ENCODE assay signal across 1 cellular context in the genomic region with DNA sequence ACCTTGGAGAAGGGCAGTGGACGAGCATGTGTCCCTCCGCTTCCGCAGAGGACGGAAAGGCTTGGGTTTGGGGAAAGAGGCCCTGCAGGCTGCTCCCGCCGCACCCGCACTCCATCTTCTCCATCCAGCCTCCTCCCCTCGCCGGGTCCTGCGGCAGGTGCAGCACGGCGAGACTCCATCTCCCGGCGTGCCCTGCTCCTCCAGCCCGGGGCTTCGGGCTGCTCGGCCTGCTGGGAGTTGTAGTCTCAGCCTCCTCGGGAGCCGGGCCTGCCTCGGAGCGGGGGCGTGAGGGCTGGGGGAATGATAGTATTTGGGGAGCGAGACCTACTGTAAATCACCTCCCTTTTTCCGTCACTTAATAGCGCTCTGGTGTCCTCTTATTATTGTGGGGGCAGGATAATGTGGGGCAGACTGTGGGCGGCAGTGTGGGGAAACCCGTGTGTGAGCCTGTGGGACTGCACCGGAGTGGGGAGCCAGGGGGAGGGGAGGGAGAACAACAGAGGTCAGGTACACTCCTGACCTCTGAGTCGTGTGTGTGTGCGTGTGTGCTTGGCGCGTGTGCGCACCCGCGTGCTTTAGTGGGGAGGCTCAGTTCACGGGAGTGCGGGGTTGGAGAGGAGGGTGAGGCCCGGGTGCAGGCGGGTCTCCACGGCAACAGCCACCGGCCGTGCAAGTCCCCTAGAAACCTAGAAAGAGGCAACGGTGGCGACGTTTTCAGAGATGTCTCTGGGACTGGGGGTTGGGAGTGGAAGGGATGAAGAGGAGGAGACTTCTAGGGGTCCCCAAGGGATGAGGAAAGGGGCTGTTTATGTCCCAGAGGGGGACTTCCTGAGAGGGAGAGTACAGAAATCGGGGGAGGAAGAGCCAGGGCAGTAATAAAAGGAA.
TF ChIP-seq lines count a peak whose summit lies in the region.

No MANE protein-coding gene starts in this region.

TF ChIP-seq in K562, 482 proteins besides CTCF, POLR2A, EP300 and RAD21 (continued from another document and continues in another):
- TF ChIP-seq CXXC5 (CRISPR knock-in tag; IDR thresholded peaks at IDR 0.05) (peak; percentile 43), SRF (CRISPR knock-in tag; IDR thresholded peaks at IDR 0.05) (0 out of 4 replicates have a peak, but pooled peaks of 1 of the 2 experiments have one; percentile 42), WHSC1 (IDR thresholded peaks at IDR 0.05; ENCODE audit: low read length) (no peak), DMBX1 (CRISPR knock-in tag; IDR thresholded peaks at IDR 0.05; ENCODE audit: borderline replicate concordance) (no peak), ZNF431 (CRISPR knock-in tag; IDR thresholded peaks at IDR 0.05) (peak; percentile 55; the same call in 1 of the 2 replicates), MTA1 (IDR thresholded peaks at IDR 0.05; ENCODE audit: borderline replicate concordance) (0 out of 2 replicates have a peak, but pooled peaks have one; percentile 26), FOXP1 (CRISPR knock-in tag; IDR thresholded peaks at IDR 0.05) (peak; percentile 62; the same call in 1 of the 2 replicates), PHF8 (IDR thresholded peaks at IDR 0.05; ENCODE audit: borderline replicate concordance, low read length) (peak; percentile 27; the same call in 1 of the 2 replicates), CHCHD3 (CRISPR knock-in tag; IDR thresholded peaks at IDR 0.05) (no peak), SREBF1 (IDR thresholded peaks at IDR 0.05; ENCODE audit: borderline replicate concordance, low read depth, low read length) (peak; percentile 51; the same call in 1 of the 2 replicates), ZBTB17 (CRISPR knock-in tag; IDR thresholded peaks at IDR 0.05) (peak; percentile 24; the same call in 1 of the 2 replicates), CREB1 (IDR thresholded peaks at IDR 0.05) (peak; percentile 50), CREB1 (CRISPR knock-in tag; IDR thresholded peaks at IDR 0.05) (peak; percentile 56; the same call in 1 of the 2 replicates), PHB (CRISPR knock-in tag; IDR thresholded peaks at IDR 0.05) (no peak), ZNF143 (CRISPR knock-in tag; IDR thresholded peaks at IDR 0.05) (peak; percentile 100), RUNX1 (IDR thresholded peaks at IDR 0.05; ENCODE audit: low read depth) (no peak), POU5F1 (IDR thresholded peaks at IDR 0.05; ENCODE audit: borderline replicate concordance, low read depth, low read length, partially characterized antibody) (peak; percentile 79), ZNF717 (CRISPR knock-in tag; IDR thresholded peaks at IDR 0.05) (no peak), HMG20B (CRISPR knock-in tag; IDR thresholded peaks at IDR 0.05) (no peak), PCBP1 (IDR thresholded peaks at IDR 0.05; ENCODE audit: low read depth, low read length, poor library complexity, severe bottlenecking) (peak; percentile 63), BHLHE40 (IDR thresholded peaks at IDR 0.05; ENCODE audit: low read length) (peak; percentile 67), ZNF184 (CRISPR knock-in tag; IDR thresholded peaks at IDR 0.05) (no peak), ARHGAP35 (IDR thresholded peaks at IDR 0.05; ENCODE audit: partially characterized antibody) (no peak), CEBPG (CRISPR knock-in tag; IDR thresholded peaks at IDR 0.05) (no peak), CEBPG (tag; conservative IDR thresholded peaks at IDR 0.05 in 1 of 2, IDR thresholded peaks at IDR 0.05 in 1 of 2) (no peak), STAG1 (CRISPR knock-in tag; IDR thresholded peaks at IDR 0.05; ENCODE audit: borderline replicate concordance) (no peak), SAP30 (IDR thresholded peaks at IDR 0.05; ENCODE audit: borderline replicate concordance, insufficient read depth, low read depth, low read length, poor library complexity, severe bottlenecking) (no peak), DACH1 (IDR thresholded peaks at IDR 0.05; ENCODE audit: partially characterized antibody) (no peak), GTF2F1 (IDR thresholded peaks at IDR 0.05; ENCODE audit: low read depth, low read length) (no peak), RBM25 (IDR thresholded peaks at IDR 0.05; ENCODE audit: low read depth, low read length, severe bottlenecking) (no peak), JUN (IDR thresholded peaks at IDR 0.05; ENCODE audit: borderline replicate concordance, low read depth, low read length) (0 out of 2 replicates have a peak, but pooled peaks have one; percentile 21), JUN (CRISPR knock-in tag; IDR thresholded peaks at IDR 0.05; ENCODE audit: borderline replicate concordance) (no peak), HDAC1 (IDR thresholded peaks at IDR 0.05) (peak in 1 of 2 experiments; percentile 14; a peak in 1 of 4 replicates), CTBP1 (IDR thresholded peaks at IDR 0.05; ENCODE audit: borderline replicate concordance) (peak; percentile 97), HDAC2 (IDR thresholded peaks at IDR 0.05) (peak; percentile 71), SAFB (IDR thresholded peaks at IDR 0.05; ENCODE audit: borderline replicate concordance, low read depth, low read length) (0 out of 2 replicates have a peak, but pooled peaks have one; percentile 28), ZNF347 (CRISPR knock-in tag; IDR thresholded peaks at IDR 0.05; ENCODE audit: low read depth) (no peak), FOXM1 (IDR thresholded peaks at IDR 0.05; ENCODE audit: low read depth) (no peak), FOXM1 (CRISPR knock-in tag; IDR thresholded peaks at IDR 0.05; ENCODE audit: low read depth) (0 out of 2 replicates have a peak, but pooled peaks have one; percentile 21), EGR1 (conservative IDR thresholded peaks at IDR 0.05) (peak; percentile 98), CC2D1A (IDR thresholded peaks at IDR 0.05) (no peak), ZNF764 (CRISPR knock-in tag; IDR thresholded peaks at IDR 0.05; ENCODE audit: low read depth) (no peak)
- TF ChIP-seq, protein P1, sequence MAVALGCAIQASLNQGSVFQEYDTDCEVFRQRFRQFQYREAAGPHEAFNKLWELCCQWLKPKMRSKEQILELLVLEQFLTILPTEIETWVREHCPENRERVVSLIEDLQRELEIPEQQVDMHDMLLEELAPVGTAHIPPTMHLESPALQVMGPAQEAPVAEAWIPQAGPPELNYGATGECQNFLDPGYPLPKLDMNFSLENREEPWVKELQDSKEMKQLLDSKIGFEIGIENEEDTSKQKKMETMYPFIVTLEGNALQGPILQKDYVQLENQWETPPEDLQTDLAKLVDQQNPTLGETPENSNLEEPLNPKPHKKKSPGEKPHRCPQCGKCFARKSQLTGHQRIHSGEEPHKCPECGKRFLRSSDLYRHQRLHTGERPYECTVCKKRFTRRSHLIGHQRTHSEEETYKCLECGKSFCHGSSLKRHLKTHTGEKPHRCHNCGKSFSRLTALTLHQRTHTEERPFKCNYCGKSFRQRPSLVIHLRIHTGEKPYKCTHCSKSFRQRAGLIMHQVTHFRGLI (CRISPR knock-in tag; IDR thresholded peaks at IDR 0.05) = no peak
- TF ChIP-seq, protein P2, sequence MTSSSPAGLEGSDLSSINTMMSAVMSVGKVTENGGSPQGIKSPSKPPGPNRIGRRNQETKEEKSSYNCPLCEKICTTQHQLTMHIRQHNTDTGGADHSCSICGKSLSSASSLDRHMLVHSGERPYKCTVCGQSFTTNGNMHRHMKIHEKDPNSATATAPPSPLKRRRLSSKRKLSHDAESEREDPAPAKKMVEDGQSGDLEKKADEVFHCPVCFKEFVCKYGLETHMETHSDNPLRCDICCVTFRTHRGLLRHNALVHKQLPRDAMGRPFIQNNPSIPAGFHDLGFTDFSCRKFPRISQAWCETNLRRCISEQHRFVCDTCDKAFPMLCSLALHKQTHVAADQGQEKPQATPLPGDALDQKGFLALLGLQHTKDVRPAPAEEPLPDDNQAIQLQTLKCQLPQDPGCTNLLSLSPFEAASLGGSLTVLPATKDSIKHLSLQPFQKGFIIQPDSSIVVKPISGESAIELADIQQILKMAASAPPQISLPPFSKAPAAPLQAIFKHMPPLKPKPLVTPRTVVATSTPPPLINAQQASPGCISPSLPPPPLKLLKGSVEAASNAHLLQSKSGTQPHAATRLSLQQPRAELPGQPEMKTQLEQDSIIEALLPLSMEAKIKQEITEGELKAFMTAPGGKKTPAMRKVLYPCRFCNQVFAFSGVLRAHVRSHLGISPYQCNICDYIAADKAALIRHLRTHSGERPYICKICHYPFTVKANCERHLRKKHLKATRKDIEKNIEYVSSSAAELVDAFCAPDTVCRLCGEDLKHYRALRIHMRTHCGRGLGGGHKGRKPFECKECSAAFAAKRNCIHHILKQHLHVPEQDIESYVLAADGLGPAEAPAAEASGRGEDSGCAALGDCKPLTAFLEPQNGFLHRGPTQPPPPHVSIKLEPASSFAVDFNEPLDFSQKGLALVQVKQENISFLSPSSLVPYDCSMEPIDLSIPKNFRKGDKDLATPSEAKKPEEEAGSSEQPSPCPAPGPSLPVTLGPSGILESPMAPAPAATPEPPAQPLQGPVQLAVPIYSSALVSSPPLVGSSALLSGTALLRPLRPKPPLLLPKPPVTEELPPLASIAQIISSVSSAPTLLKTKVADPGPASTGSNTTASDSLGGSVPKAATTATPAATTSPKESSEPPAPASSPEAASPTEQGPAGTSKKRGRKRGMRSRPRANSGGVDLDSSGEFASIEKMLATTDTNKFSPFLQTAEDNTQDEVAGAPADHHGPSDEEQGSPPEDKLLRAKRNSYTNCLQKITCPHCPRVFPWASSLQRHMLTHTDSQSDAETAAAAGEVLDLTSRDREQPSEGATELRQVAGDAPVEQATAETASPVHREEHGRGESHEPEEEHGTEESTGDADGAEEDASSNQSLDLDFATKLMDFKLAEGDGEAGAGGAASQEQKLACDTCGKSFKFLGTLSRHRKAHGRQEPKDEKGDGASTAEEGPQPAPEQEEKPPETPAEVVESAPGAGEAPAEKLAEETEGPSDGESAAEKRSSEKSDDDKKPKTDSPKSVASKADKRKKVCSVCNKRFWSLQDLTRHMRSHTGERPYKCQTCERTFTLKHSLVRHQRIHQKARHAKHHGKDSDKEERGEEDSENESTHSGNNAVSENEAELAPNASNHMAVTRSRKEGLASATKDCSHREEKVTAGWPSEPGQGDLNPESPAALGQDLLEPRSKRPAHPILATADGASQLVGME (CRISPR knock-in tag; IDR thresholded peaks at IDR 0.05) = peak; percentile 97
- TF ChIP-seq, protein P3, sequence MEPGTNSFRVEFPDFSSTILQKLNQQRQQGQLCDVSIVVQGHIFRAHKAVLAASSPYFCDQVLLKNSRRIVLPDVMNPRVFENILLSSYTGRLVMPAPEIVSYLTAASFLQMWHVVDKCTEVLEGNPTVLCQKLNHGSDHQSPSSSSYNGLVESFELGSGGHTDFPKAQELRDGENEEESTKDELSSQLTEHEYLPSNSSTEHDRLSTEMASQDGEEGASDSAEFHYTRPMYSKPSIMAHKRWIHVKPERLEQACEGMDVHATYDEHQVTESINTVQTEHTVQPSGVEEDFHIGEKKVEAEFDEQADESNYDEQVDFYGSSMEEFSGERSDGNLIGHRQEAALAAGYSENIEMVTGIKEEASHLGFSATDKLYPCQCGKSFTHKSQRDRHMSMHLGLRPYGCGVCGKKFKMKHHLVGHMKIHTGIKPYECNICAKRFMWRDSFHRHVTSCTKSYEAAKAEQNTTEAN (CRISPR knock-in tag; IDR thresholded peaks at IDR 0.05) = no peak
- TF ChIP-seq, protein P4, sequence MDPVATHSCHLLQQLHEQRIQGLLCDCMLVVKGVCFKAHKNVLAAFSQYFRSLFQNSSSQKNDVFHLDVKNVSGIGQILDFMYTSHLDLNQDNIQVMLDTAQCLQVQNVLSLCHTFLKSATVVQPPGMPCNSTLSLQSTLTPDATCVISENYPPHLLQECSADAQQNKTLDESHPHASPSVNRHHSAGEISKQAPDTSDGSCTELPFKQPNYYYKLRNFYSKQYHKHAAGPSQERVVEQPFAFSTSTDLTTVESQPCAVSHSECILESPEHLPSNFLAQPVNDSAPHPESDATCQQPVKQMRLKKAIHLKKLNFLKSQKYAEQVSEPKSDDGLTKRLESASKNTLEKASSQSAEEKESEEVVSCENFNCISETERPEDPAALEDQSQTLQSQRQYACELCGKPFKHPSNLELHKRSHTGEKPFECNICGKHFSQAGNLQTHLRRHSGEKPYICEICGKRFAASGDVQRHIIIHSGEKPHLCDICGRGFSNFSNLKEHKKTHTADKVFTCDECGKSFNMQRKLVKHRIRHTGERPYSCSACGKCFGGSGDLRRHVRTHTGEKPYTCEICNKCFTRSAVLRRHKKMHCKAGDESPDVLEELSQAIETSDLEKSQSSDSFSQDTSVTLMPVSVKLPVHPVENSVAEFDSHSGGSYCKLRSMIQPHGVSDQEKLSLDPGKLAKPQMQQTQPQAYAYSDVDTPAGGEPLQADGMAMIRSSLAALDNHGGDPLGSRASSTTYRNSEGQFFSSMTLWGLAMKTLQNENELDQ (CRISPR knock-in tag; IDR thresholded peaks at IDR 0.05; ENCODE audit: borderline replicate concordance) = no peak
- TF ChIP-seq, protein P5, sequence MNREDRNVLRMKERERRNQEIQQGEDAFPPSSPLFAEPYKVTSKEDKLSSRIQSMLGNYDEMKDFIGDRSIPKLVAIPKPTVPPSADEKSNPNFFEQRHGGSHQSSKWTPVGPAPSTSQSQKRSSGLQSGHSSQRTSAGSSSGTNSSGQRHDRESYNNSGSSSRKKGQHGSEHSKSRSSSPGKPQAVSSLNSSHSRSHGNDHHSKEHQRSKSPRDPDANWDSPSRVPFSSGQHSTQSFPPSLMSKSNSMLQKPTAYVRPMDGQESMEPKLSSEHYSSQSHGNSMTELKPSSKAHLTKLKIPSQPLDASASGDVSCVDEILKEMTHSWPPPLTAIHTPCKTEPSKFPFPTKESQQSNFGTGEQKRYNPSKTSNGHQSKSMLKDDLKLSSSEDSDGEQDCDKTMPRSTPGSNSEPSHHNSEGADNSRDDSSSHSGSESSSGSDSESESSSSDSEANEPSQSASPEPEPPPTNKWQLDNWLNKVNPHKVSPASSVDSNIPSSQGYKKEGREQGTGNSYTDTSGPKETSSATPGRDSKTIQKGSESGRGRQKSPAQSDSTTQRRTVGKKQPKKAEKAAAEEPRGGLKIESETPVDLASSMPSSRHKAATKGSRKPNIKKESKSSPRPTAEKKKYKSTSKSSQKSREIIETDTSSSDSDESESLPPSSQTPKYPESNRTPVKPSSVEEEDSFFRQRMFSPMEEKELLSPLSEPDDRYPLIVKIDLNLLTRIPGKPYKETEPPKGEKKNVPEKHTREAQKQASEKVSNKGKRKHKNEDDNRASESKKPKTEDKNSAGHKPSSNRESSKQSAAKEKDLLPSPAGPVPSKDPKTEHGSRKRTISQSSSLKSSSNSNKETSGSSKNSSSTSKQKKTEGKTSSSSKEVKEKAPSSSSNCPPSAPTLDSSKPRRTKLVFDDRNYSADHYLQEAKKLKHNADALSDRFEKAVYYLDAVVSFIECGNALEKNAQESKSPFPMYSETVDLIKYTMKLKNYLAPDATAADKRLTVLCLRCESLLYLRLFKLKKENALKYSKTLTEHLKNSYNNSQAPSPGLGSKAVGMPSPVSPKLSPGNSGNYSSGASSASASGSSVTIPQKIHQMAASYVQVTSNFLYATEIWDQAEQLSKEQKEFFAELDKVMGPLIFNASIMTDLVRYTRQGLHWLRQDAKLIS (CRISPR knock-in tag; IDR thresholded peaks at IDR 0.05) = no peak
- TF ChIP-seq, protein P6, sequence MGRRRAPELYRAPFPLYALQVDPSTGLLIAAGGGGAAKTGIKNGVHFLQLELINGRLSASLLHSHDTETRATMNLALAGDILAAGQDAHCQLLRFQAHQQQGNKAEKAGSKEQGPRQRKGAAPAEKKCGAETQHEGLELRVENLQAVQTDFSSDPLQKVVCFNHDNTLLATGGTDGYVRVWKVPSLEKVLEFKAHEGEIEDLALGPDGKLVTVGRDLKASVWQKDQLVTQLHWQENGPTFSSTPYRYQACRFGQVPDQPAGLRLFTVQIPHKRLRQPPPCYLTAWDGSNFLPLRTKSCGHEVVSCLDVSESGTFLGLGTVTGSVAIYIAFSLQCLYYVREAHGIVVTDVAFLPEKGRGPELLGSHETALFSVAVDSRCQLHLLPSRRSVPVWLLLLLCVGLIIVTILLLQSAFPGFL (CRISPR knock-in tag; IDR thresholded peaks at IDR 0.05) = no peak
